In genomic region chr7:5596896-5597246, GRCh38 we compare ENCODE assay signal across 10 cellular contexts. TPM values are rescaled to one million over a fixed set of nuclear protein-coding genes. Genes with fewer than 3 reads are reported as not detected.
DNase-seq lines count a peak whose midpoint lies in the region; ATAC-seq, FAIRE-seq and TF ChIP-seq lines count a peak whose summit lies in the region.
"Had no signal": no experiment of that assay in that cellular context is flagged by ENCODE, and none has a peak within 500 bp of the region (broad histone marks: within the 10 kb centered on the region; RNA-seq: fewer than 3 reads in every experiment).

No MANE protein-coding gene starts in this region.

- H3K4me3 ChIP-seq in GM06990 (replicated peaks; ENCODE audit: low read depth, low read length): peak overlapping the region; percentile 88
- peak overlapping the region in 3 of 4 experiments; percentile 75 to 91 (median 76) for H3K4me3 ChIP-seq in fibroblast of lung (replicated peaks in 1 of 4; ENCODE audit: control extremely low read depth in 1 of 4, insufficient read depth in 1 of 4, low read depth in 3 of 4, low read length in 4 of 4)
- H3K4me3 ChIP-seq in skin epidermis: peak overlapping the region in 2 of 7 experiments; percentile 57 to 64

- no peaks in the 10 kb centered on the region for H3K27me3 ChIP-seq in GM06990 (replicated peaks; ENCODE audit: control insufficient read depth, insufficient read depth, low read length)
- H3K27me3 ChIP-seq in fibroblast of lung (ENCODE audit: control insufficient read depth, insufficient read depth, low read length): no peaks in the 10 kb centered on the region

- H3K27ac Mint-ChIP-seq in T-helper 17 cell: no peak overlapping the region

- peak overlapping the region; percentile 91 for H3K4me2 ChIP-seq in fibroblast of lung (ENCODE audit: extremely low read depth, insufficient read depth, low read length)

- no peak overlapping the region for H2AFZ ChIP-seq in fibroblast of lung (ENCODE audit: low read length)

- peaks cover 25% of the 10 kb centered on the region for H3K4me1 ChIP-seq in fibroblast of lung (ENCODE audit: control insufficient read depth, extremely low read depth, insufficient read depth, low read length)

- H3K9me3 ChIP-seq in T-helper 17 cell (ENCODE audit: control insufficient read depth, low read length, poor library complexity, severe bottlenecking): no peaks in the 10 kb centered on the region
- H3K9me3 ChIP-seq in fibroblast of lung (ENCODE audit: control insufficient read depth, insufficient read depth, low read depth, low read length): no peaks in the 10 kb centered on the region

- TF ChIP-seq CTCF in GM06990 (IDR thresholded peaks at IDR 0.05; ENCODE audit: insufficient read depth, low read length, poor library complexity, severe bottlenecking) (no peak), fibroblast of lung (conservative IDR thresholded peaks at IDR 0.05 in 1 of 2, IDR thresholded peaks at IDR 0.05 in 1 of 2; ENCODE audit: low read depth in 1 of 2, low read length in 2 of 2) (no peak)

- no peak for ATAC-seq in T-helper 17 cell

- TF ChIP-seq POLR2A in H54 (IDR thresholded peaks at IDR 0.05; ENCODE audit: low read depth, low read length): no peak

- FAIRE-seq in H54 (lab: Jason Lieb, UNC): no peak

- peaks cover 7% of the 10 kb centered on the region for H3K36me3 Mint-ChIP-seq in T-helper 17 cell (ENCODE audit: low read depth)

- H3K27ac ChIP-seq in fibroblast of lung (ENCODE audit: insufficient read depth, low read length) (peak overlapping the region; percentile 84), skin epidermis (peak overlapping the region in 19 of 21 experiments; percentile 1 to 95 (median 80))

- peak overlapping the region; percentile 28 for H3K4me3 Mint-ChIP-seq in T-helper 17 cell

- peaks cover 21% of the 10 kb centered on the region for H3K4me1 Mint-ChIP-seq in T-helper 17 cell

- H3K36me3 ChIP-seq in GM06990 (ENCODE audit: control insufficient read depth, insufficient read depth, low read length) (peaks cover 8% of the 10 kb centered on the region; the same call in 1 of the 2 replicates), fibroblast of lung (ENCODE audit: control insufficient read depth, insufficient read depth, low read length) (peaks cover 5% of the 10 kb centered on the region)

- H4K20me1 ChIP-seq in fibroblast of lung (ENCODE audit: control insufficient read depth, extremely low read depth, insufficient read depth, low read length): no peaks in the 10 kb centered on the region

- H3K79me2 ChIP-seq in fibroblast of lung (ENCODE audit: control insufficient read depth, insufficient read depth, low read length): peaks cover 88% of the 10 kb centered on the region

- no peak for DNase-seq in GM06990 (ENCODE audit: extremely low read depth, insufficient read length)
- DNase-seq in T-helper 17 cell: no peak
- DNase-seq in fibroblast of lung (ENCODE audit: low read depth in 2 of 2): no peak
- no peak for DNase-seq in H54 (ENCODE audit: insufficient read length, low spot score)
- no peak for DNase-seq in DMS153 (lab: John Stamatoyannopoulos, UW)
- no peak for DNase-seq in T-helper 1 cell
- no peak for DNase-seq in DMS153 treated with DMSO at 0.1 percent for 48 hours (lab: John Stamatoyannopoulos, UW; ENCODE audit: unreplicated experiment)
- DNase-seq: activated T-cell treated with anti-CD3 and anti-CD28 coated beads, Interleukin-2, amount 50 U/mL, for 4 hours; islet precursor cell had no signal

- peak overlapping the region; percentile 33 for H3K9ac ChIP-seq in fibroblast of lung (ENCODE audit: insufficient read depth, low read length)

- H3K27me3 Mint-ChIP-seq in T-helper 17 cell: peaks cover 27% of the 10 kb centered on the region

RNA-seq across cellular contexts. Expression of gene FSCN1, which starts 4.3 kb away (rescaled TPM):
- 10 to 100 TPM in 1 of 2 donors, 1 to 10 TPM in 1; 8.6 to 10.0 TPM for total RNA-seq in T-helper 17 cell
- 104 and 105 TPM in 2 replicates for total RNA-seq in fibroblast of lung
- 96.2 and 127 TPM in 2 replicates for polyA plus RNA-seq in fibroblast of lung
- polyA plus RNA-seq in fibroblast of lung (2012): 203 and 314 TPM in 2 replicates
- polyA minus RNA-seq in fibroblast of lung (ENCODE audit: low replicate concordance): 154 and 164 TPM in 2 replicates
